Comparison of ENCODE assay signal across 2 cellular contexts in the genomic region with DNA sequence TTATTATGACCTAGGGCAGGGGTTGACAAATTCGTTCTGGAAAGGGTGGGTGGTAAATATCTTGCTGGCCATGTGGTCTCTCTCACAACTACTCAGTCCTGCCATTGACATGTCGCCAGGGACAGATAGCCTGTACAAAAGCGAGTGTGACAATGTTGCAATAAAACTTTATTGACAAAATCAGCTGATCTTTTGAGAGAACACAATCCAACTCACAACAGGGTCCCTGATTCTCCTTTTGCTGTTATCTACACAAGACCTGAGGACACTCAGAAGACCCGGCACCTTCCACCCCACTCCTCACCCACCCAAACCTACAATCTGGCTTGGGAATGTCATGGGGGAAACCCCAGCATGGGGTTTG.
TF ChIP-seq lines count a peak whose summit lies in the region.

No MANE protein-coding gene starts in this region.

TF ChIP-seq in SK-N-SH treated with all-trans-retinoic acid at 6 μM for 48 hours, 23 proteins besides CTCF, POLR2A, EP300 and RAD21:
- TF ChIP-seq ISL1 (CRISPR knock-in tag; IDR thresholded peaks at IDR 0.05) (0 out of 2 replicates have a peak, but pooled peaks have one; percentile 15), ZC3H10 (CRISPR knock-in tag; IDR thresholded peaks at IDR 0.05) (no peak)

TF ChIP-seq in SK-N-SH, 30 proteins besides CTCF, POLR2A, EP300 and RAD21:
- no peak for TF ChIP-seq TEAD4 (IDR thresholded peaks at IDR 0.05; ENCODE audit: borderline replicate concordance, insufficient read depth)
- no peak for TF ChIP-seq SIN3A (IDR thresholded peaks at IDR 0.05; ENCODE audit: borderline replicate concordance, low read depth, low read length)
- TF ChIP-seq GATA2 (CRISPR knock-in tag; IDR thresholded peaks at IDR 0.05), result no peak
- no peak for TF ChIP-seq NRF1 (IDR thresholded peaks at IDR 0.05; ENCODE audit: low read depth, low read length)
- no peak for TF ChIP-seq EZH2phosphoT487 (IDR thresholded peaks at IDR 0.05; ENCODE audit: borderline replicate concordance, low read depth)
- TF ChIP-seq CHD2 (IDR thresholded peaks at IDR 0.05; ENCODE audit: low read length, partially characterized antibody), result no peak
- no peak for TF ChIP-seq RCOR1 (IDR thresholded peaks at IDR 0.05; ENCODE audit: low read length)
- no peak for TF ChIP-seq SMC3 (IDR thresholded peaks at IDR 0.05; ENCODE audit: low read depth, low read length)
- TF ChIP-seq, protein P1, sequence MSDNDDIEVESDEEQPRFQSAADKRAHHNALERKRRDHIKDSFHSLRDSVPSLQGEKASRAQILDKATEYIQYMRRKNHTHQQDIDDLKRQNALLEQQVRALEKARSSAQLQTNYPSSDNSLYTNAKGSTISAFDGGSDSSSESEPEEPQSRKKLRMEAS (IDR thresholded peaks at IDR 0.05; ENCODE audit: low read depth), result no peak
- TF ChIP-seq MEF2A (IDR thresholded peaks at IDR 0.05; ENCODE audit: borderline replicate concordance, low read depth), result no peak
- TF ChIP-seq YY1 (IDR thresholded peaks at IDR 0.05; ENCODE audit: low read depth), result no peak
- no peak for TF ChIP-seq PBX3 (IDR thresholded peaks at IDR 0.05)
- TF ChIP-seq MXI1 (IDR thresholded peaks at IDR 0.05; ENCODE audit: low read depth, low read length), result no peak
- TF ChIP-seq ZBTB33 (IDR thresholded peaks at IDR 0.05; ENCODE audit: borderline replicate concordance, low read depth), result no peak
- TF ChIP-seq TCF12 (IDR thresholded peaks at IDR 0.05), result no peak
- TF ChIP-seq, protein P2, sequence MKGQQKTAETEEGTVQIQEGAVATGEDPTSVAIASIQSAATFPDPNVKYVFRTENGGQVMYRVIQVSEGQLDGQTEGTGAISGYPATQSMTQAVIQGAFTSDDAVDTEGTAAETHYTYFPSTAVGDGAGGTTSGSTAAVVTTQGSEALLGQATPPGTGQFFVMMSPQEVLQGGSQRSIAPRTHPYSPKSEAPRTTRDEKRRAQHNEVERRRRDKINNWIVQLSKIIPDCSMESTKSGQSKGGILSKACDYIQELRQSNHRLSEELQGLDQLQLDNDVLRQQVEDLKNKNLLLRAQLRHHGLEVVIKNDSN (IDR thresholded peaks at IDR 0.05; ENCODE audit: borderline replicate concordance, low read depth), result no peak
- TF ChIP-seq, protein P3, sequence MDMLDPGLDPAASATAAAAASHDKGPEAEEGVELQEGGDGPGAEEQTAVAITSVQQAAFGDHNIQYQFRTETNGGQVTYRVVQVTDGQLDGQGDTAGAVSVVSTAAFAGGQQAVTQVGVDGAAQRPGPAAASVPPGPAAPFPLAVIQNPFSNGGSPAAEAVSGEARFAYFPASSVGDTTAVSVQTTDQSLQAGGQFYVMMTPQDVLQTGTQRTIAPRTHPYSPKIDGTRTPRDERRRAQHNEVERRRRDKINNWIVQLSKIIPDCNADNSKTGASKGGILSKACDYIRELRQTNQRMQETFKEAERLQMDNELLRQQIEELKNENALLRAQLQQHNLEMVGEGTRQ (IDR thresholded peaks at IDR 0.05; ENCODE audit: borderline replicate concordance, low read depth, low read length), result no peak
- TF ChIP-seq NFIC (IDR thresholded peaks at IDR 0.05; ENCODE audit: borderline replicate concordance), result no peak
- TF ChIP-seq, protein P4, sequence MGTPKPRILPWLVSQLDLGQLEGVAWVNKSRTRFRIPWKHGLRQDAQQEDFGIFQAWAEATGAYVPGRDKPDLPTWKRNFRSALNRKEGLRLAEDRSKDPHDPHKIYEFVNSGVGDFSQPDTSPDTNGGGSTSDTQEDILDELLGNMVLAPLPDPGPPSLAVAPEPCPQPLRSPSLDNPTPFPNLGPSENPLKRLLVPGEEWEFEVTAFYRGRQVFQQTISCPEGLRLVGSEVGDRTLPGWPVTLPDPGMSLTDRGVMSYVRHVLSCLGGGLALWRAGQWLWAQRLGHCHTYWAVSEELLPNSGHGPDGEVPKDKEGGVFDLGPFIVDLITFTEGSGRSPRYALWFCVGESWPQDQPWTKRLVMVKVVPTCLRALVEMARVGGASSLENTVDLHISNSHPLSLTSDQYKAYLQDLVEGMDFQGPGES (IDR thresholded peaks at IDR 0.05; ENCODE audit: low read depth, low read length), result no peak
- no peak for TF ChIP-seq GABPA (IDR thresholded peaks at IDR 0.05; ENCODE audit: low read depth)
